Comparison of ENCODE assay signal across 8 cellular contexts in the genomic region with DNA sequence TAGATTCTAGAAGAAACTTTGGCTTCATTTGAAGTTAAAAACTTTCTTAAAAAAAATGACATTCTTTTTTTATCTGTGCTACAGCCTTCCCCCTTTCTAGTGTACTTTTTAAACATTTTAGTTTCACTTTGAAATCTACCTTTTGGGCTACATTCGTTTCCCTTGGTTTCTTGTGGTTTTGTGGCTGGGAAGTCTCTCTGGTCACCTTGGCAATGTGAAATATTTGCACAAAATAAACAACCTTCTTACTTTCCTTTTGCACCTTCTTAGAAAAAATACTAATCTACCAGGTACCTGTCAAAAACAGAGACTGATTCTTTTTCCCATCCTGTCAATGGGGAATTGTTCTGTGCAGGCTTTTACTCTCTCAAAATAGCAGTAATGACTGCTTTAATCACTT.
DNase-seq lines count a peak whose midpoint lies in the region; ATAC-seq and TF ChIP-seq lines count a peak whose summit lies in the region.

No MANE protein-coding gene starts in this region.

- POLR2A ChIA-PET in PC-9 (lab: Charles Lee; ENCODE audit: unreplicated experiment): no interaction called here

- H3K79me2 ChIP-seq in PC-9 (ENCODE audit: low read depth): no peaks in the 10 kb centered on the region

- H3K36me3 ChIP-seq in PC-9 (ENCODE audit: low read depth) (no peaks in the 10 kb centered on the region), mucosa of descending colon (ENCODE audit: low read depth) (no peaks in the 10 kb centered on the region), heart left ventricle (no peaks in the 10 kb centered on the region)

- H3K27ac ChIP-seq in PC-9: peak overlapping the region; percentile 83
- peak overlapping the region in 1 of 12 donors; percentile 30 for H3K27ac ChIP-seq in heart left ventricle

- peaks cover 9% of the 10 kb centered on the region; the same call in 1 of the 2 replicates for H3F3A ChIP-seq in PC-9 (ENCODE audit: insufficient read depth, low read depth)

- H3K4me2 ChIP-seq in PC-9: peak overlapping the region; percentile 68

- H2AFZ ChIP-seq in PC-9: 0 out of 2 replicates have a peak overlapping the region, but pooled peaks have one; percentile 53

- no peaks in the 10 kb centered on the region for H4K20me1 ChIP-seq in PC-9 (ENCODE audit: insufficient read depth)

- H3K4me3 ChIP-seq in PC-9: peak overlapping the region; percentile 15; the same call in 1 of the 2 replicates
- H3K4me3 ChIP-seq in mucosa of descending colon: no peak overlapping the region
- no peak overlapping the region for H3K4me3 ChIP-seq in heart left ventricle

- DNase-seq in PC-9 (peak; percentile 24 to 77), mucosa of descending colon (peak in 1 of 3 donors; percentile 32), retina (no peak), superior temporal gyrus (ENCODE audit: extremely low spot score) (no peak), dedifferentiated amniotic fluid mesenchymal stem cell (ENCODE audit: extremely low spot score) (no peak), heart left ventricle (no peak)

- no TSS peak for BruUV-seq in PC-9 (replicated peaks; lab: Mats Ljungman, UMichigan)

- CTCF ChIA-PET in PC-9 (lab: Charles Lee): no interaction called here

- H3K9me2 ChIP-seq in PC-9 (ENCODE audit: insufficient read depth): no peaks in the 10 kb centered on the region

- ATAC-seq in GM18870 (IDR thresholded peaks at IDR 0.05; ENCODE audit: unreplicated experiment): peak; percentile 86
- ATAC-seq in HG02678 (IDR thresholded peaks at IDR 0.05; ENCODE audit: unreplicated experiment): peak; percentile 69
- ATAC-seq in mucosa of descending colon: peak; percentile 40
- no peak for ATAC-seq in heart left ventricle

- no peaks in the 10 kb centered on the region for H3K9me3 ChIP-seq in PC-9 (ENCODE audit: insufficient read depth, low read depth)
- H3K9me3 ChIP-seq in mucosa of descending colon: no peaks in the 10 kb centered on the region
- no peaks in the 10 kb centered on the region for H3K9me3 ChIP-seq in heart left ventricle

- no peaks in the 10 kb centered on the region for H3K27me3 ChIP-seq in PC-9 (ENCODE audit: insufficient read depth, low read depth)
- no peaks in the 10 kb centered on the region for H3K27me3 ChIP-seq in heart left ventricle

- H3K4me1 ChIP-seq in PC-9 (replicated peaks; ENCODE audit: insufficient read depth): peaks cover 35% of the 10 kb centered on the region
- H3K4me1 ChIP-seq in mucosa of descending colon (ENCODE audit: low read depth): no peaks in the 10 kb centered on the region
- H3K4me1 ChIP-seq in heart left ventricle: peaks cover 0 to 11% (median 0%) of the 10 kb centered on the region in 12 donors

- intact Hi-C loops in PC-9 (cut with micrococcal nuclease; ENCODE audit: unreplicated experiment): loop anchor here (1.0 to 10.0 kb wide), 4 partner anchors 38 to 322 kb away; no protein-coding TSS in a partner anchor
- intact Hi-C loops in mucosa of descending colon (cut with DNase I, micrococcal nuclease): no loop called here
- intact Hi-C loops in heart left ventricle (cut with DNase I): no loop called here

- TF ChIP-seq POLR2A in heart left ventricle (IDR thresholded peaks at IDR 0.05): no peak

- WGBS in heart left ventricle, 4 donors: 53 to 69% (median 62%) methylated on average over 1 of the region's 1 CpG

- TF ChIP-seq CTCF in PC-9 (conservative IDR thresholded peaks at IDR 0.05) (no peak), mucosa of descending colon (IDR thresholded peaks at IDR 0.05) (no peak), heart left ventricle (IDR thresholded peaks at IDR 0.05) (no peak)

Comparison
In these comparisons a context has a peak if more than half of its experiments do, and no peak if none do; other contexts are left out.
1. ATAC-seq: peak in GM18870 (single experiment), HG02678 (single experiment) and mucosa of descending colon (single experiment); none in heart left ventricle (0 of 4).
2. DNase-seq: peak in PC-9 (2 of 2); none in retina (single experiment), superior temporal gyrus (single experiment), dedifferentiated amniotic fluid mesenchymal stem cell (single experiment) and heart left ventricle (0 of 5).